ENCODE assay signal across 29 cellular contexts in the genomic region with DNA sequence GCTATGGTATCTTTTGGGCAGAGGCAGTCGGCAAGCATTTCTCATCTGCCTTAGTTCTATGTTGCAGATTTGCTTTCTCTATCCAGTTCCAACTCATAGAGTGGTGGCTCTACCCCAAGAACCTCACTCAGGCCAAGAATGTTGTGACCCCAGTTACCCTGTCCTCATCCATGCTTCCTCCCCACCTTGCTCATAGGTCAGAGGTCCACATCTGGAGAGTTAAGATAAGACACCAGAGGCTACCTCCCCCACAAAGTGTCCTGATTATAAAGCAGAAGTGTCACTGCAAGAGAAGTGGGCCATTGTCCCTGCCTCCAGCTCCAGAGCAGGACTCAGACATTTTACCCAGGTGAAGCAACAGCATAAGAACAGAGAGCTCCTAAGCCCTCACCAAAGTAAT.
"Had no signal": no experiment of that assay in that cellular context is flagged by ENCODE, and none has a peak within 500 bp of the region (broad histone marks: within the 10 kb centered on the region; RNA-seq: fewer than 3 reads in every experiment).

No MANE protein-coding gene starts in this region.

- DNase-seq: activated CD4-positive, alpha-beta memory T cell treated with anti-CD3 and anti-CD28 coated beads for 36 hours; activated CD4-positive, alpha-beta T cell treated with anti-CD3 and anti-CD28 coated beads, Interleukin-2, amount 10 ng/mL, durations not matched to agents 7 days and 5 days; activated CD8-positive, alpha-beta memory T cell treated with anti-CD3 and anti-CD28 coated beads for 24 hours; activated CD8-positive, alpha-beta memory T cell treated with anti-CD3 and anti-CD28 coated beads, Interleukin-2, amount 10 ng/mL, durations not matched to agents 7 days and 5 days; activated CD8-positive, alpha-beta memory T cell treated with anti-CD3 and anti-CD28 coated beads, Interleukin-2, amount 50 U/mL, for 48 hours; activated effector memory CD4-positive, alpha-beta T cell treated with Interleukin-2 at 50 U/mL for 16 hours; activated naive CD4-positive, alpha-beta T cell; activated naive CD4-positive, alpha-beta T cell treated with anti-CD3 and anti-CD28 coated beads, Interleukin-2, amount 50 U/mL, for 16 hours; activated naive CD8-positive, alpha-beta T cell treated with anti-CD3 and anti-CD28 coated beads for 36 hours; activated T-cell treated with anti-CD3 and anti-CD28 coated beads, Interleukin-2, amount 50 U/mL, for 48 hours; amniotic stem cell; aorta; brain microvascular endothelial cell; central memory CD4-positive, alpha-beta T cell; MM.1S; NCI-H1048; NCI-H1105 treated with DMSO at 0.1 percent for 48 hours; NCI-H1436; NCI-H187; NCI-H2029 treated with DMSO at 0.1 percent for 48 hours; NCI-H2107; NCI-H2171; NCI-H510A; NCI-H526; NCI-H748 treated with DMSO at 0.1 percent for 48 hours; NK-92 treated with Interleukin-12 subunit alpha and Interleukin-12 subunit beta, amount 100 ng/mL, for 24 hours; SHP77; SJCRH30; T1000 had no signal
